Comparison of ENCODE assay signal across 9 cellular contexts in genomic region chr2:224401641-224402342, GRCh38. TPM values are rescaled to one million over a fixed set of nuclear protein-coding genes. Genes with fewer than 3 reads are reported as not detected.
DNase-seq lines count a peak whose midpoint lies in the region; ATAC-seq and TF ChIP-seq lines count a peak whose summit lies in the region.
"Had no signal": no experiment of that assay in that cellular context is flagged by ENCODE, and none has a peak within 500 bp of the region (broad histone marks: within the 10 kb centered on the region; RNA-seq: fewer than 3 reads in every experiment).

Gene FAM124B, minus strand, starts transcription at chr2:224402107. Its CDS starts 339 bp downstream, at chr2:224401768.

- H3K27me3 ChIP-seq in colonic mucosa (no peaks in the 10 kb centered on the region), mesendoderm (ENCODE audit: insufficient read depth, low read length, poor library complexity) (no peaks in the 10 kb centered on the region), prostate gland (replicated peaks; ENCODE audit: insufficient read depth) (no peaks in the 10 kb centered on the region)

- H3K4me3 Mint-ChIP-seq in T-helper 1 cell treated with Interleukin-12 subunit alpha and Interleukin-12 subunit beta and Interleukin-4 antibody, amounts not matched to agents 30 μg/mL and 1 μg/mL, for 36 hours: peak within 1 kb of the TSS; percentile 72
- peak within 1 kb of the TSS; percentile 53 for H3K4me3 Mint-ChIP-seq in stimulated activated memory B cell treated with anti-CD40 and anti-IgM and Interleukin-4, amounts not matched to agents 10 μg/mL and 1 μg/mL and 100 μg/mL, for 72 hours
- H3K4me3 Mint-ChIP-seq: neural crest cell had no signal

- ATAC-seq in stimulated activated memory B cell treated with anti-CD40 and anti-IgM and Interleukin-4, amounts not matched to agents 10 μg/mL and 1 μg/mL and 100 μg/mL, for 72 hours: peak; percentile 55
- no peak for ATAC-seq in HG03097 (IDR thresholded peaks at IDR 0.05; ENCODE audit: low FRiP score, unreplicated experiment)

- H3K4me2 ChIP-seq in mesendoderm (ENCODE audit: low read length): no peak within 1 kb of the TSS

- no peak for TF ChIP-seq CTCF in HEK293 (tag by site-specific recombination; IDR thresholded peaks at IDR 0.05)
- TF ChIP-seq CTCF in colonic mucosa (IDR thresholded peaks at IDR 0.05): no peak
- TF ChIP-seq CTCF in prostate gland (IDR thresholded peaks at IDR 0.05): no peak

- peak within 1 kb of the TSS; percentile 72 for H3K18ac ChIP-seq in mesendoderm (ENCODE audit: low read length)

- H2BK120ac ChIP-seq in mesendoderm (ENCODE audit: low read depth, low read length): no peak within 1 kb of the TSS

- H3K9me3 Mint-ChIP-seq in T-helper 1 cell treated with Interleukin-12 subunit alpha and Interleukin-12 subunit beta and Interleukin-4 antibody, amounts not matched to agents 30 μg/mL and 1 μg/mL, for 36 hours: no peaks in the 10 kb centered on the region
- peaks cover 8% of the 10 kb centered on the region for H3K9me3 Mint-ChIP-seq in stimulated activated memory B cell treated with anti-CD40 and anti-IgM and Interleukin-4, amounts not matched to agents 10 μg/mL and 1 μg/mL and 100 μg/mL, for 72 hours

- no peaks in the 10 kb centered on the region for H3K79me2 ChIP-seq in mesendoderm (ENCODE audit: control insufficient read depth, insufficient read depth, low read length)

- DNase-seq in colonic mucosa (peak; percentile 41), mesendoderm (peak; percentile 59), prostate gland (ENCODE audit: low spot score) (no peak), SW 1271 (lab: John Stamatoyannopoulos, UW) (no peak)

- H2BK15ac ChIP-seq in mesendoderm (replicated peaks; ENCODE audit: low read depth): no peak within 1 kb of the TSS

- no peaks in the 10 kb centered on the region for H3K79me1 ChIP-seq in mesendoderm (ENCODE audit: low read length)

- no peaks in the 10 kb centered on the region for H3K36me3 ChIP-seq in HEK293 (ENCODE audit: control insufficient read depth in 2 of 2, insufficient read depth in 1 of 2, low read length in 2 of 2)
- H3K36me3 ChIP-seq in colonic mucosa: no peaks in the 10 kb centered on the region
- no peaks in the 10 kb centered on the region for H3K36me3 ChIP-seq in mesendoderm (ENCODE audit: control insufficient read depth, insufficient read depth, low read length)
- H3K36me3 ChIP-seq in prostate gland: no peaks in the 10 kb centered on the region

- peak within 1 kb of the TSS; percentile 79 for H3K56ac ChIP-seq in mesendoderm (ENCODE audit: low read length)

- peak within 1 kb of the TSS; percentile 73 for H3K27ac Mint-ChIP-seq in T-helper 1 cell treated with Interleukin-12 subunit alpha and Interleukin-12 subunit beta and Interleukin-4 antibody, amounts not matched to agents 30 μg/mL and 1 μg/mL, for 36 hours
- no peak within 1 kb of the TSS for H3K27ac Mint-ChIP-seq in stimulated activated memory B cell treated with anti-CD40 and anti-IgM and Interleukin-4, amounts not matched to agents 10 μg/mL and 1 μg/mL and 100 μg/mL, for 72 hours

- CTCF ChIA-PET in HEK293 (lab: Yijun Ruan, JAX): interaction anchor here (0.6 to 0.8 kb wide), 2 partner anchors 33 to 395 kb away, joined by 3 read pairs; no protein-coding TSS in a partner anchor

- H3K23ac ChIP-seq in mesendoderm (ENCODE audit: low read length): no peak within 1 kb of the TSS

- no peaks in the 10 kb centered on the region for H3K4me1 ChIP-seq in HEK293 (ENCODE audit: control insufficient read depth, insufficient read depth, low read length)
- no peaks in the 10 kb centered on the region for H3K4me1 ChIP-seq in colonic mucosa
- H3K4me1 ChIP-seq in mesendoderm (ENCODE audit: control insufficient read depth, low read depth, low read length): peaks cover 7% of the 10 kb centered on the region
- H3K4me1 ChIP-seq in prostate gland (replicated peaks): no peaks in the 10 kb centered on the region

- H3K4ac ChIP-seq in mesendoderm (ENCODE audit: low read depth, low read length): peak within 1 kb of the TSS; percentile 75

- H3K27ac ChIP-seq in HEK293 (ENCODE audit: extremely low read depth, low read depth, low read length): no peak within 1 kb of the TSS
- H3K27ac ChIP-seq in colonic mucosa: peak within 1 kb of the TSS; percentile 4
- no peak within 1 kb of the TSS for H3K27ac ChIP-seq in mesendoderm (ENCODE audit: low read depth, low read length)
- H3K27ac ChIP-seq in prostate gland: no peak within 1 kb of the TSS

- peaks cover 13% of the 10 kb centered on the region for H3K4me1 Mint-ChIP-seq in T-helper 1 cell treated with Interleukin-12 subunit alpha and Interleukin-12 subunit beta and Interleukin-4 antibody, amounts not matched to agents 30 μg/mL and 1 μg/mL, for 36 hours (ENCODE audit: low read depth)
- H3K4me1 Mint-ChIP-seq in stimulated activated memory B cell treated with anti-CD40 and anti-IgM and Interleukin-4, amounts not matched to agents 10 μg/mL and 1 μg/mL and 100 μg/mL, for 72 hours: peaks cover 9% of the 10 kb centered on the region
- H3K4me1 Mint-ChIP-seq: neural crest cell had no signal

- intact Hi-C loops in colonic mucosa (cut with DNase I): no loop called here
- intact Hi-C loops in prostate gland (cut with DNase I): no loop called here

- no peak within 1 kb of the TSS for H4K5ac ChIP-seq in mesendoderm (ENCODE audit: low read length)

- H2AK5ac ChIP-seq in mesendoderm (ENCODE audit: low read length): peak within 1 kb of the TSS; percentile 25

- WGBS in mesendoderm (ENCODE audit: extremely low coverage, insufficient coverage, low lambda C conversion rate): no CpG with 5 or more reads among the region's 19 CpGs
- WGBS in prostate gland: 35% methylated on average over 19 of the region's 19 CpGs

- H3K4me3 ChIP-seq in HEK293 (ENCODE audit: low read depth, low read length) (no peak within 1 kb of the TSS), colonic mucosa (peak within 1 kb of the TSS; percentile 18), mesendoderm (ENCODE audit: low read length) (no peak within 1 kb of the TSS), prostate gland (peak within 1 kb of the TSS in 1 of 2 donors; percentile 2)

- H3K27me3 Mint-ChIP-seq in T-helper 1 cell treated with Interleukin-12 subunit alpha and Interleukin-12 subunit beta and Interleukin-4 antibody, amounts not matched to agents 30 μg/mL and 1 μg/mL, for 36 hours (ENCODE audit: low read depth): peaks cover 5% of the 10 kb centered on the region
- no peaks in the 10 kb centered on the region for H3K27me3 Mint-ChIP-seq in stimulated activated memory B cell treated with anti-CD40 and anti-IgM and Interleukin-4, amounts not matched to agents 10 μg/mL and 1 μg/mL and 100 μg/mL, for 72 hours

- no peak within 1 kb of the TSS for H4K8ac ChIP-seq in mesendoderm (ENCODE audit: low read depth, low read length)

- H3K36me3 Mint-ChIP-seq in T-helper 1 cell treated with Interleukin-12 subunit alpha and Interleukin-12 subunit beta and Interleukin-4 antibody, amounts not matched to agents 30 μg/mL and 1 μg/mL, for 36 hours (ENCODE audit: low read depth): peaks cover 1% of the 10 kb centered on the region
- H3K36me3 Mint-ChIP-seq in stimulated activated memory B cell treated with anti-CD40 and anti-IgM and Interleukin-4, amounts not matched to agents 10 μg/mL and 1 μg/mL and 100 μg/mL, for 72 hours: peaks cover 4% of the 10 kb centered on the region

- POLR2A ChIA-PET in HEK293 (lab: Yijun Ruan, JAX): no interaction called here

- TF ChIP-seq POLR2A in prostate gland (IDR thresholded peaks at IDR 0.05): no peak

- H3K9me3 ChIP-seq in HEK293 (ENCODE audit: control insufficient read depth, insufficient read depth, low read depth, low read length) (no peaks in the 10 kb centered on the region), colonic mucosa (no peaks in the 10 kb centered on the region), prostate gland (no peaks in the 10 kb centered on the region)

- peak within 1 kb of the TSS; percentile 83 for H2BK5ac ChIP-seq in mesendoderm (ENCODE audit: low read length)

- H3K9ac ChIP-seq in colonic mucosa (ENCODE audit: low read depth in 2 of 2, low read length in 2 of 2): peak within 1 kb of the TSS in 1 of 2 donors; percentile 46
- peak within 1 kb of the TSS; percentile 29 for H3K9ac ChIP-seq in mesendoderm (ENCODE audit: low read length)

TF ChIP-seq in HEK293, 187 proteins besides CTCF, POLR2A, EP300 and RAD21:
- TF ChIP-seq SCRT1 (tag by site-specific recombination; IDR thresholded peaks at IDR 0.05; ENCODE audit: borderline replicate concordance) (no peak), TRIM28 (IDR thresholded peaks at IDR 0.05; ENCODE audit: borderline replicate concordance, low read length) (peak; percentile 92), SETDB1 (IDR thresholded peaks at IDR 0.05; ENCODE audit: insufficient read length, low read length) (peak; percentile 42)

RNA-seq across cellular contexts. Expression of gene FAM124B, which starts in this region (rescaled TPM):
- total RNA-seq in colonic mucosa: under 1 TPM; 0.37 to 0.42 TPM
- 0.70 TPM for polyA plus RNA-seq in mesendoderm (2013, experiment 1 of 2)
- 0.66 TPM for polyA plus RNA-seq in mesendoderm (2013, experiment 2 of 2)
- total RNA-seq in prostate gland: under 1 TPM; 0.18 to 0.91 TPM
- total RNA-seq: neural crest cell had no signal

Comparison
In these comparisons a context has a peak if more than half of its experiments do, and no peak if none do; other contexts are left out.
1. Peak in DNase-seq, H3K4me3 ChIP-seq and H3K27ac ChIP-seq in colonic mucosa; RNA of the gene not detected or under 1 TPM.